Comparison of ENCODE assay signal across 24 cellular contexts in genomic region chr4:64598068-64598467, GRCh38.
"Had no signal": no experiment of that assay in that cellular context is flagged by ENCODE, and none has a peak within 500 bp of the region (broad histone marks: within the 10 kb centered on the region; RNA-seq: fewer than 3 reads in every experiment).

No MANE protein-coding gene starts in this region.

- H3K9me3 Mint-ChIP-seq: activated CD4-positive, alpha-beta memory T cell treated with anti-CD3 and anti-CD28 coated beads, Interleukin-2, amount 10 ng/mL, durations not matched to agents 7 days and 5 days; activated naive CD4-positive, alpha-beta T cell treated with anti-CD3 and anti-CD28 coated beads for 36 hours; activated T-helper 17 cell treated with anti-CD3 and anti-CD28 coated beads, Interleukin-2, amount 50 U/mL, for 72 hours had no signal

- H3K36me3 Mint-ChIP-seq: activated naive CD8-positive, alpha-beta T cell; T-cell had no signal

- H3K27ac Mint-ChIP-seq: activated CD4-positive, alpha-beta memory T cell treated with anti-CD3 and anti-CD28 coated beads, Interleukin-2, amount 10 ng/mL, durations not matched to agents 7 days and 5 days; activated naive CD4-positive, alpha-beta T cell treated with anti-CD3 and anti-CD28 coated beads for 36 hours; activated naive CD8-positive, alpha-beta T cell; activated T-helper 17 cell treated with anti-CD3 and anti-CD28 coated beads, Interleukin-2, amount 50 U/mL, for 72 hours; T-cell had no signal

- H3K4me3 Mint-ChIP-seq: activated CD4-positive, alpha-beta memory T cell treated with anti-CD3 and anti-CD28 coated beads, Interleukin-2, amount 10 ng/mL, durations not matched to agents 7 days and 5 days; activated naive CD4-positive, alpha-beta T cell treated with anti-CD3 and anti-CD28 coated beads for 36 hours; activated naive CD8-positive, alpha-beta T cell; activated T-helper 17 cell treated with anti-CD3 and anti-CD28 coated beads, Interleukin-2, amount 50 U/mL, for 72 hours; T-cell had no signal

- H3K4me1 Mint-ChIP-seq: activated CD4-positive, alpha-beta memory T cell treated with anti-CD3 and anti-CD28 coated beads, Interleukin-2, amount 10 ng/mL, durations not matched to agents 7 days and 5 days; activated T-helper 17 cell treated with anti-CD3 and anti-CD28 coated beads, Interleukin-2, amount 50 U/mL, for 72 hours; T-cell had no signal

- H3K4me3 ChIP-seq: breast epithelium, PC-9 had no signal

- ATAC-seq: activated T-helper 17 cell treated with anti-CD3 and anti-CD28 coated beads, Interleukin-2, amount 50 U/mL, for 72 hours; T-cell had no signal

- H3K27me3 Mint-ChIP-seq: activated CD4-positive, alpha-beta memory T cell treated with anti-CD3 and anti-CD28 coated beads, Interleukin-2, amount 10 ng/mL, durations not matched to agents 7 days and 5 days; activated naive CD8-positive, alpha-beta T cell; activated T-helper 17 cell treated with anti-CD3 and anti-CD28 coated beads, Interleukin-2, amount 50 U/mL, for 72 hours; T-cell had no signal

- DNase-seq: activated CD4-positive, alpha-beta memory T cell treated with anti-CD3 and anti-CD28 coated beads, Interleukin-2, amount 10 ng/mL, durations not matched to agents 7 days and 5 days; activated CD4-positive, alpha-beta T cell treated with anti-CD3 and anti-CD28 coated beads, Interleukin-2, amount 50 U/mL, for 1 hour; activated CD4-positive, CD25-positive, alpha-beta regulatory T cell; activated gamma-delta T cell; activated naive CD4-positive, alpha-beta T cell treated with anti-CD3 and anti-CD28 coated beads for 36 hours; activated T-cell treated with anti-CD3 and anti-CD28 coated beads for 4 hours; activated T-cell treated with anti-CD3 and anti-CD28 coated beads, Interleukin-2, amount 50 U/mL, for 48 hours; caudate nucleus; Karpas-422; MM.1S; NCI-H1105; NCI-H1436; NCI-H187; NCI-H2081; NCI-H2171; NCI-H226; NCI-H526; NCI-H82; PC-9; SHP77 treated with DMSO at 0.1 percent for 48 hours; T-cell had no signal

- H3K9me3 ChIP-seq: breast epithelium had no signal
